8 cellular contexts compared by ENCODE assay signal in genomic region chr14:75249251-75249957, GRCh38. TPM values are rescaled to one million over a fixed set of nuclear protein-coding genes. Genes with fewer than 3 reads are reported as not detected.
A peak's percentile ranks its signal among the peaks of the same experiment; 100 is the strongest.
DNase-seq lines count a peak whose midpoint lies in the region; ATAC-seq and FAIRE-seq lines count a peak whose summit lies in the region.

No MANE protein-coding gene starts in this region.

- DNase-seq in GM19239 (ENCODE audit: insufficient read length, low spot score) (peak; percentile 70), NCI-H69 (lab: John Stamatoyannopoulos, UW) (peak; percentile 90), urothelium cell line (ENCODE audit: low spot score) (peak; percentile 47), UCSD-AML1 (lab: John Stamatoyannopoulos, UW; ENCODE audit: unreplicated experiment) (no peak), RKO (ENCODE audit: low spot score) (no peak)
- peak; percentile 76 for DNase-seq in activated T-cell treated with anti-CD3 and anti-CD28 coated beads, Interleukin-2, amount 50 U/mL, for 24 hours
- DNase-seq in naive thymus-derived CD8-positive, alpha-beta T cell, result peak; percentile 55 to 96 (median 88)

- no peaks in the 10 kb centered on the region for H3K36me3 Mint-ChIP-seq in activated T-cell treated with anti-CD3 and anti-CD28 coated beads, Interleukin-2, amount 50 U/mL, for 24 hours (ENCODE audit: low read depth)
- H3K36me3 Mint-ChIP-seq in naive thymus-derived CD8-positive, alpha-beta T cell, result no peaks in the 10 kb centered on the region

- POLR2A ChIA-PET in naive thymus-derived CD8-positive, alpha-beta T cell (lab: Charles Lee), result interaction anchor here (0.6 to 3.9 kb wide), 8 partner anchors 9 to 486 kb away, joined by 3 to 28 read pairs (median 4); partner anchors contain the start of genes FOS, NEK9 and TMED10

- peak overlapping the region; percentile 35 for H3K4me3 Mint-ChIP-seq in activated T-cell treated with anti-CD3 and anti-CD28 coated beads, Interleukin-2, amount 50 U/mL, for 24 hours
- H3K4me3 Mint-ChIP-seq in naive thymus-derived CD8-positive, alpha-beta T cell, result peak overlapping the region; percentile 39 to 79 (median 67)

- peak; percentile 63 for ATAC-seq in HG03039 (IDR thresholded peaks at IDR 0.05; ENCODE audit: unreplicated experiment)
- ATAC-seq in naive thymus-derived CD8-positive, alpha-beta T cell, result peak; percentile 77 to 81

- peaks cover 4% of the 10 kb centered on the region for H3K27me3 Mint-ChIP-seq in activated T-cell treated with anti-CD3 and anti-CD28 coated beads, Interleukin-2, amount 50 U/mL, for 24 hours
- H3K27me3 Mint-ChIP-seq in naive thymus-derived CD8-positive, alpha-beta T cell, result no peaks in the 10 kb centered on the region

- FAIRE-seq in GM19239 (lab: Jason Lieb, UNC) (peak; percentile 99), urothelium cell line (lab: Jason Lieb, UNC) (no peak)

- peaks cover 58% of the 10 kb centered on the region for H3K4me1 Mint-ChIP-seq in activated T-cell treated with anti-CD3 and anti-CD28 coated beads, Interleukin-2, amount 50 U/mL, for 24 hours (ENCODE audit: low read depth)
- peaks cover 23 to 65% (median 61%) of the 10 kb centered on the region in 4 donors for H3K4me1 Mint-ChIP-seq in naive thymus-derived CD8-positive, alpha-beta T cell

- H3K27ac Mint-ChIP-seq in activated T-cell treated with anti-CD3 and anti-CD28 coated beads, Interleukin-2, amount 50 U/mL, for 24 hours, result peak overlapping the region; percentile 86
- peak overlapping the region; percentile 67 to 98 (median 92) for H3K27ac Mint-ChIP-seq in naive thymus-derived CD8-positive, alpha-beta T cell

- H3K9me3 Mint-ChIP-seq in activated T-cell treated with anti-CD3 and anti-CD28 coated beads, Interleukin-2, amount 50 U/mL, for 24 hours, result no peaks in the 10 kb centered on the region
- H3K9me3 Mint-ChIP-seq in naive thymus-derived CD8-positive, alpha-beta T cell, result no peaks in the 10 kb centered on the region

RNA-seq across cellular contexts. Expression of gene FOS, which starts 29.2 kb away (rescaled TPM):
- 1 to 10 TPM; 9.4 to 9.6 TPM for total RNA-seq in naive thymus-derived CD8-positive, alpha-beta T cell
- polyA plus RNA-seq in naive thymus-derived CD8-positive, alpha-beta T cell, result 100 to 1,000 TPM in 2 of 3 donors, 10 to 100 TPM in 1; 80.3 to 510 (median 252) TPM

Comparison
In these comparisons a context has a peak if more than half of its experiments do, and no peak if none do; other contexts are left out.
1. DNase-seq: peak in GM19239 (single experiment), NCI-H69 (single experiment), activated T-cell treated with anti-CD3 and anti-CD28 coated beads, Interleukin-2, amount 50 U/mL, for 24 hours (single experiment), naive thymus-derived CD8-positive, alpha-beta T cell (10 of 10) and urothelium cell line (single experiment); none in UCSD-AML1 (single experiment) and RKO (single experiment).